Comparison of ENCODE assay signal across 11 cellular contexts in the genomic region with DNA sequence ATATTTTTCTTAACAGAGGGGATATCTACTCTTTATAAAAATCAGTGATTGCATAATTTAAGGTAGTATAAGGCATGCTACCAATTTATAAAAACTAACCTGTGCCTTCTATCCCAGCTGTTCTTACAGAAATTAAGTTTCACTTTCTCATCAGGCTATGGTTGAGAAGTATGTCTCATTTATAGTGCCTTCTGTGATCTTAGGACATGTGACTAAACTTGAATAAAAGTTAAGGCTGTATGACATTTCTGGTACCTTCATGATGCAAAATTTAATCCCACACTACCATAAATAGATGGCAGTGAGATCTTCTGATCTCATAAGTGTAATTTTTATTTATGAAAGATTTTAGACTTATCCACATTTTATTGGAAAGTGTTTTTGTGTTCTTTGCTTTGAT. TPM values are rescaled to one million over a fixed set of nuclear protein-coding genes. Genes with fewer than 3 reads are reported as not detected.
A peak's percentile ranks its signal among the peaks of the same experiment; 100 is the strongest.
DNase-seq lines count a peak whose midpoint lies in the region; ATAC-seq and TF ChIP-seq lines count a peak whose summit lies in the region.
"Had no signal": no experiment of that assay in that cellular context is flagged by ENCODE, and none has a peak within 500 bp of the region (broad histone marks: within the 10 kb centered on the region; RNA-seq: fewer than 3 reads in every experiment).

No MANE protein-coding gene starts in this region.

- no peaks in the 10 kb centered on the region for H3K9me3 ChIP-seq in T-helper 17 cell (ENCODE audit: control insufficient read depth, low read length, poor library complexity, severe bottlenecking)
- H3K9me3 ChIP-seq: ascending aorta, esophagus squamous epithelium, lower lobe of right lung had no signal

- H3K4me1 Mint-ChIP-seq in T-helper 17 cell, result peaks cover 52% of the 10 kb centered on the region
- peaks cover 40 to 49% (median 46%) of the 10 kb centered on the region in 3 donors for H3K4me1 Mint-ChIP-seq in naive B cell
- H3K4me1 Mint-ChIP-seq in WTC11, result peaks cover 20% of the 10 kb centered on the region; the same call in 1 of the 2 replicates

- H3K4me3 Mint-ChIP-seq in T-helper 17 cell (no peak overlapping the region), naive B cell (no peak overlapping the region), WTC11 (no peak overlapping the region)

- CTCF ChIA-PET in WTC11 (lab: Charles Lee), result interaction anchor here (3.2 kb wide), 1 partner anchor 12 kb away, joined by 12 read pairs; a partner anchor contains a TSS

- no peaks in the 10 kb centered on the region for H3K27me3 Mint-ChIP-seq in T-helper 17 cell
- no peaks in the 10 kb centered on the region for H3K27me3 Mint-ChIP-seq in naive B cell
- no peaks in the 10 kb centered on the region for H3K27me3 Mint-ChIP-seq in WTC11 (ENCODE audit: low read depth)

- no peak for TF ChIP-seq CTCF in WTC11 (IDR thresholded peaks at IDR 0.05)

- ATAC-seq in GM18861 (IDR thresholded peaks at IDR 0.05; ENCODE audit: unreplicated experiment), result peak; percentile 36
- ATAC-seq in GM21786 (IDR thresholded peaks at IDR 0.05; ENCODE audit: unreplicated experiment), result peak; percentile 32
- ATAC-seq in T-helper 17 cell, result peak; percentile 55
- ATAC-seq in naive B cell (ENCODE audit: low read depth in 2 of 2), result peak; percentile 64 to 70
- ATAC-seq in WTC11, result no peak
- ATAC-seq: lower lobe of right lung had no signal

- POLR2A ChIA-PET in WTC11 (lab: Charles Lee), result no interaction called here

- H3K27ac Mint-ChIP-seq in T-helper 17 cell (peak overlapping the region; percentile 62), naive B cell (no peak overlapping the region), WTC11 (no peak overlapping the region)

- peaks cover 2% of the 10 kb centered on the region for H3K36me3 Mint-ChIP-seq in T-helper 17 cell (ENCODE audit: low read depth)
- H3K36me3 Mint-ChIP-seq in naive B cell, result peaks cover under 1 to 8% of the 10 kb centered on the region in 2 donors
- no peaks in the 10 kb centered on the region for H3K36me3 Mint-ChIP-seq in WTC11

- DNase-seq in T-helper 17 cell (no peak), naive B cell (no peak), WTC11 (ENCODE audit: low spot score) (no peak), activated gamma-delta T cell treated with Interleukin-2 at 50 U/mL for 16 hours (no peak), germinal center (ENCODE audit: low spot score) (no peak)
- DNase-seq: esophagus squamous epithelium, lower lobe of right lung, NCI-H1105 treated with DMSO at 0.1 percent for 48 hours had no signal

- H3K9me3 Mint-ChIP-seq in naive B cell (no peaks in the 10 kb centered on the region), WTC11 (no peaks in the 10 kb centered on the region)

TF ChIP-seq in WTC11, 78 proteins besides CTCF, POLR2A, EP300 and RAD21 (continues in another document):
- no peak for TF ChIP-seq SOX15 (CRISPR knock-in tag; IDR thresholded peaks at IDR 0.05)
- no peak for TF ChIP-seq ATF1 (CRISPR knock-in tag; IDR thresholded peaks at IDR 0.05)
- TF ChIP-seq, protein P1, sequence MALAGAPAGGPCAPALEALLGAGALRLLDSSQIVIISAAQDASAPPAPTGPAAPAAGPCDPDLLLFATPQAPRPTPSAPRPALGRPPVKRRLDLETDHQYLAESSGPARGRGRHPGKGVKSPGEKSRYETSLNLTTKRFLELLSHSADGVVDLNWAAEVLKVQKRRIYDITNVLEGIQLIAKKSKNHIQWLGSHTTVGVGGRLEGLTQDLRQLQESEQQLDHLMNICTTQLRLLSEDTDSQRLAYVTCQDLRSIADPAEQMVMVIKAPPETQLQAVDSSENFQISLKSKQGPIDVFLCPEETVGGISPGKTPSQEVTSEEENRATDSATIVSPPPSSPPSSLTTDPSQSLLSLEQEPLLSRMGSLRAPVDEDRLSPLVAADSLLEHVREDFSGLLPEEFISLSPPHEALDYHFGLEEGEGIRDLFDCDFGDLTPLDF (CRISPR knock-in tag; IDR thresholded peaks at IDR 0.05), result no peak
- TF ChIP-seq IRF2 (CRISPR knock-in tag; IDR thresholded peaks at IDR 0.05; ENCODE audit: borderline replicate concordance, low read depth), result no peak
- TF ChIP-seq NR3C1 (CRISPR knock-in tag; conservative IDR thresholded peaks at IDR 0.05; ENCODE audit: low read depth), result no peak
- TF ChIP-seq KAT7 (CRISPR knock-in tag; IDR thresholded peaks at IDR 0.05; ENCODE audit: borderline replicate concordance), result no peak
- TF ChIP-seq, protein P2, sequence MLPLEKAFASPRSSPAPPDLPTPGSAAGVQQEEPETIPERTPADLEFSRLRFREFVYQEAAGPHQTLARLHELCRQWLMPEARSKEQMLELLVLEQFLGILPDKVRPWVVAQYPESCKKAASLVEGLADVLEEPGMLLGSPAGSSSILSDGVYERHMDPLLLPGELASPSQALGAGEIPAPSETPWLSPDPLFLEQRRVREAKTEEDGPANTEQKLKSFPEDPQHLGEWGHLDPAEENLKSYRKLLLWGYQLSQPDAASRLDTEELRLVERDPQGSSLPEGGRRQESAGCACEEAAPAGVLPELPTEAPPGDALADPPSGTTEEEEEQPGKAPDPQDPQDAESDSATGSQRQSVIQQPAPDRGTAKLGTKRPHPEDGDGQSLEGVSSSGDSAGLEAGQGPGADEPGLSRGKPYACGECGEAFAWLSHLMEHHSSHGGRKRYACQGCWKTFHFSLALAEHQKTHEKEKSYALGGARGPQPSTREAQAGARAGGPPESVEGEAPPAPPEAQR (CRISPR knock-in tag; IDR thresholded peaks at IDR 0.05), result no peak
- TF ChIP-seq, protein P3, sequence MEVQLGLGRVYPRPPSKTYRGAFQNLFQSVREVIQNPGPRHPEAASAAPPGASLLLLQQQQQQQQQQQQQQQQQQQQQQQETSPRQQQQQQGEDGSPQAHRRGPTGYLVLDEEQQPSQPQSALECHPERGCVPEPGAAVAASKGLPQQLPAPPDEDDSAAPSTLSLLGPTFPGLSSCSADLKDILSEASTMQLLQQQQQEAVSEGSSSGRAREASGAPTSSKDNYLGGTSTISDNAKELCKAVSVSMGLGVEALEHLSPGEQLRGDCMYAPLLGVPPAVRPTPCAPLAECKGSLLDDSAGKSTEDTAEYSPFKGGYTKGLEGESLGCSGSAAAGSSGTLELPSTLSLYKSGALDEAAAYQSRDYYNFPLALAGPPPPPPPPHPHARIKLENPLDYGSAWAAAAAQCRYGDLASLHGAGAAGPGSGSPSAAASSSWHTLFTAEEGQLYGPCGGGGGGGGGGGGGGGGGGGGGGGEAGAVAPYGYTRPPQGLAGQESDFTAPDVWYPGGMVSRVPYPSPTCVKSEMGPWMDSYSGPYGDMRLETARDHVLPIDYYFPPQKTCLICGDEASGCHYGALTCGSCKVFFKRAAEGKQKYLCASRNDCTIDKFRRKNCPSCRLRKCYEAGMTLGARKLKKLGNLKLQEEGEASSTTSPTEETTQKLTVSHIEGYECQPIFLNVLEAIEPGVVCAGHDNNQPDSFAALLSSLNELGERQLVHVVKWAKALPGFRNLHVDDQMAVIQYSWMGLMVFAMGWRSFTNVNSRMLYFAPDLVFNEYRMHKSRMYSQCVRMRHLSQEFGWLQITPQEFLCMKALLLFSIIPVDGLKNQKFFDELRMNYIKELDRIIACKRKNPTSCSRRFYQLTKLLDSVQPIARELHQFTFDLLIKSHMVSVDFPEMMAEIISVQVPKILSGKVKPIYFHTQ (CRISPR knock-in tag; IDR thresholded peaks at IDR 0.05), result no peak
- TF ChIP-seq, protein P4, sequence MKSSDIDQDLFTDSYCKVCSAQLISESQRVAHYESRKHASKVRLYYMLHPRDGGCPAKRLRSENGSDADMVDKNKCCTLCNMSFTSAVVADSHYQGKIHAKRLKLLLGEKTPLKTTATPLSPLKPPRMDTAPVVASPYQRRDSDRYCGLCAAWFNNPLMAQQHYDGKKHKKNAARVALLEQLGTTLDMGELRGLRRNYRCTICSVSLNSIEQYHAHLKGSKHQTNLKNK (CRISPR knock-in tag; IDR thresholded peaks at IDR 0.05), result no peak
- TF ChIP-seq, protein P5, sequence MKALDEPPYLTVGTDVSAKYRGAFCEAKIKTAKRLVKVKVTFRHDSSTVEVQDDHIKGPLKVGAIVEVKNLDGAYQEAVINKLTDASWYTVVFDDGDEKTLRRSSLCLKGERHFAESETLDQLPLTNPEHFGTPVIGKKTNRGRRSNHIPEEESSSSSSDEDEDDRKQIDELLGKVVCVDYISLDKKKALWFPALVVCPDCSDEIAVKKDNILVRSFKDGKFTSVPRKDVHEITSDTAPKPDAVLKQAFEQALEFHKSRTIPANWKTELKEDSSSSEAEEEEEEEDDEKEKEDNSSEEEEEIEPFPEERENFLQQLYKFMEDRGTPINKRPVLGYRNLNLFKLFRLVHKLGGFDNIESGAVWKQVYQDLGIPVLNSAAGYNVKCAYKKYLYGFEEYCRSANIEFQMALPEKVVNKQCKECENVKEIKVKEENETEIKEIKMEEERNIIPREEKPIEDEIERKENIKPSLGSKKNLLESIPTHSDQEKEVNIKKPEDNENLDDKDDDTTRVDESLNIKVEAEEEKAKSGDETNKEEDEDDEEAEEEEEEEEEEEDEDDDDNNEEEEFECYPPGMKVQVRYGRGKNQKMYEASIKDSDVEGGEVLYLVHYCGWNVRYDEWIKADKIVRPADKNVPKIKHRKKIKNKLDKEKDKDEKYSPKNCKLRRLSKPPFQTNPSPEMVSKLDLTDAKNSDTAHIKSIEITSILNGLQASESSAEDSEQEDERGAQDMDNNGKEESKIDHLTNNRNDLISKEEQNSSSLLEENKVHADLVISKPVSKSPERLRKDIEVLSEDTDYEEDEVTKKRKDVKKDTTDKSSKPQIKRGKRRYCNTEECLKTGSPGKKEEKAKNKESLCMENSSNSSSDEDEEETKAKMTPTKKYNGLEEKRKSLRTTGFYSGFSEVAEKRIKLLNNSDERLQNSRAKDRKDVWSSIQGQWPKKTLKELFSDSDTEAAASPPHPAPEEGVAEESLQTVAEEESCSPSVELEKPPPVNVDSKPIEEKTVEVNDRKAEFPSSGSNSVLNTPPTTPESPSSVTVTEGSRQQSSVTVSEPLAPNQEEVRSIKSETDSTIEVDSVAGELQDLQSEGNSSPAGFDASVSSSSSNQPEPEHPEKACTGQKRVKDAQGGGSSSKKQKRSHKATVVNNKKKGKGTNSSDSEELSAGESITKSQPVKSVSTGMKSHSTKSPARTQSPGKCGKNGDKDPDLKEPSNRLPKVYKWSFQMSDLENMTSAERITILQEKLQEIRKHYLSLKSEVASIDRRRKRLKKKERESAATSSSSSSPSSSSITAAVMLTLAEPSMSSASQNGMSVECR (CRISPR knock-in tag; IDR thresholded peaks at IDR 0.05; ENCODE audit: borderline replicate concordance), result no peak

RNA-seq across cellular contexts. Expression of a gene that starts 12.6 kb away (rescaled TPM):
- total RNA-seq in T-helper 17 cell (100 to 1,000 TPM; 126 to 180 TPM), WTC11 (2021) (5.0 to 5.6 TPM (median 5.1 TPM) in 3 replicates)
- 10 to 100 TPM in 5 of 6 donors, 1 to 10 TPM in 1; 9.9 to 19.5 (median 16.0) TPM for polyA plus RNA-seq in naive B cell (ENCODE audit: low read depth in 6 of 6)

Comparison
In these comparisons a context has a peak if more than half of its experiments do, and no peak if none do; other contexts are left out.
1. RNA of a gene that starts 12.6 kb away (total RNA-seq): 126 to 180 TPM in T-helper 17 cell; 5.0 to 5.6 TPM in WTC11; every median in the first group is over 10 times any median in the second.